In the genomic region with DNA sequence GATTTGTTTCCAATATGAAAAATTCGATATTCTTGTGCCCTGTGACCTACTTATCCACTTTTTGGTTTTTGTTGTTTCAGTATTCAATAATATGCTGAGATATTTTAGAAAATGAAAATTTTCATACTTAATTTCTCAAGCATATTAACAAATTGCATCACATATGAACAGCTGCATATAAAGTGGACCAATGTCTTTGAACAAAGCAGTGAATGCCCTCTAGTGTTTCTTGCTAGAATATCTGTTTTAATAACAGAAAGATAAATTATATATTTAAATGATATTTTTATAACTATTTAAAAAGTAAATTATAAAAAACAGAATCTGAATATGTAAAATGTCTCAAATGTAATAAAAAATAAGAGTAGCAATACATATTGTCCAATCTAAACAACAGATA, we compare ENCODE assay signal across 13 cellular contexts. TPM values are rescaled to one million over a fixed set of nuclear protein-coding genes. Genes with fewer than 3 reads are reported as not detected.
DNase-seq lines count a peak whose midpoint lies in the region; ATAC-seq and TF ChIP-seq lines count a peak whose summit lies in the region.
"Had no signal": no experiment of that assay in that cellular context is flagged by ENCODE, and none has a peak within 500 bp of the region (broad histone marks: within the 10 kb centered on the region; RNA-seq: fewer than 3 reads in every experiment).

No MANE protein-coding gene starts in this region.

- H3K79me2 ChIP-seq in MM.1S (ENCODE audit: low read length): no peaks in the 10 kb centered on the region

- H3K9me2 ChIP-seq in MM.1S (replicated peaks; ENCODE audit: insufficient read depth, low read length): no peaks in the 10 kb centered on the region

- no peak overlapping the region for H3K4me2 ChIP-seq in MM.1S (ENCODE audit: low read depth, low read length)
- H3K4me2 ChIP-seq: BLaER1 treated with 17β-estradiol and CSF1 and Interleukin-3, amounts not matched to agents 10 nM and 100 nM had no signal

- no peak overlapping the region for H2AFZ ChIP-seq in MM.1S (ENCODE audit: low read length)

- DNase-seq in NCI-H1105 treated with DMSO at 0.1 percent for 48 hours (lab: John Stamatoyannopoulos, UW): peak; percentile 7
- DNase-seq in NCI-H1105 (lab: John Stamatoyannopoulos, UW): no peak
- DNase-seq in MM.1S: no peak
- DNase-seq in brain microvascular endothelial cell: no peak
- peak; percentile 20 for DNase-seq in myocyte (ENCODE audit: low read depth)
- DNase-seq in amygdala (lab: John Stamatoyannopoulos, UW): no peak
- no peak for DNase-seq in esophagus muscularis mucosa (ENCODE audit: extremely low spot score)
- DNase-seq: heart right ventricle, NCI-H526 treated with DMSO at 0.1 percent for 48 hours, small intestine, T-helper 2 cell had no signal

- no peak overlapping the region for H3K9ac ChIP-seq in MM.1S (ENCODE audit: low read length)
- H3K9ac ChIP-seq: BLaER1 treated with 17β-estradiol and CSF1 and Interleukin-3, amounts not matched to agents 10 nM and 100 nM had no signal

- no peaks in the 10 kb centered on the region for H4K20me1 ChIP-seq in MM.1S (ENCODE audit: insufficient read depth, low read length)
- H4K20me1 ChIP-seq: BLaER1 treated with 17β-estradiol and CSF1 and Interleukin-3, amounts not matched to agents 10 nM and 100 nM had no signal

- TF ChIP-seq CTCF in MM.1S (IDR thresholded peaks at IDR 0.05; ENCODE audit: low read length) (peak; percentile 6; the same call in 1 of the 2 replicates), brain microvascular endothelial cell (IDR thresholded peaks at IDR 0.05; ENCODE audit: low read depth, low read length, missing control alignments) (peak; percentile 23), esophagus muscularis mucosa (IDR thresholded peaks at IDR 0.05) (no peak)

- ATAC-seq in HG03354 (IDR thresholded peaks at IDR 0.05; ENCODE audit: poor library complexity, severe bottlenecking, unreplicated experiment): no peak
- ATAC-seq: heart right ventricle had no signal

- in situ Hi-C loops in brain microvascular endothelial cell (cut with HindIII; ENCODE audit: low pct_ligation_motif_present, low sequenced_read_pairs): loop anchor here (25.0 kb wide), 1 partner anchor 136 kb away; the partner anchor contains the start of gene SLC25A31

- TF ChIP-seq POLR2A in esophagus muscularis mucosa (IDR thresholded peaks at IDR 0.05; ENCODE audit: low read depth): no peak

- no peak overlapping the region for H3K27ac ChIP-seq in MM.1S (ENCODE audit: low read length)
- H3K27ac ChIP-seq in brain microvascular endothelial cell: no peak overlapping the region
- H3K27ac ChIP-seq in esophagus muscularis mucosa (replicated peaks in 1 of 4): no peak overlapping the region
- H3K27ac ChIP-seq: BLaER1 treated with 17β-estradiol and CSF1 and Interleukin-3, amounts not matched to agents 10 nM and 100 nM; heart right ventricle had no signal

- intact Hi-C loops in esophagus muscularis mucosa (cut with DNase I): no loop called here

- H3K4me3 ChIP-seq in MM.1S (ENCODE audit: low read length): no peak overlapping the region
- no peak overlapping the region for H3K4me3 ChIP-seq in brain microvascular endothelial cell (ENCODE audit: low read depth, low read length)
- H3K4me3 ChIP-seq in esophagus muscularis mucosa: no peak overlapping the region
- H3K4me3 ChIP-seq: BLaER1 treated with 17β-estradiol and CSF1 and Interleukin-3, amounts not matched to agents 10 nM and 100 nM; heart right ventricle had no signal

- H3K4me1 ChIP-seq in MM.1S (ENCODE audit: low read length) (no peaks in the 10 kb centered on the region), esophagus muscularis mucosa (no peaks in the 10 kb centered on the region)
- H3K4me1 ChIP-seq: BLaER1 treated with 17β-estradiol and CSF1 and Interleukin-3, amounts not matched to agents 10 nM and 100 nM; heart right ventricle had no signal

- no peaks in the 10 kb centered on the region for H3F3A ChIP-seq in MM.1S (ENCODE audit: insufficient read depth, low read length)

- 93% methylated on average over 1 of the region's 1 CpG for WGBS in esophagus muscularis mucosa

- H3K9me3 ChIP-seq in MM.1S (replicated peaks; ENCODE audit: insufficient read depth, low read length): no peaks in the 10 kb centered on the region
- no peaks in the 10 kb centered on the region for H3K9me3 ChIP-seq in esophagus muscularis mucosa
- H3K9me3 ChIP-seq: BLaER1 treated with 17β-estradiol and CSF1 and Interleukin-3, amounts not matched to agents 10 nM and 100 nM; heart right ventricle had no signal

- H3K27me3 ChIP-seq in MM.1S (replicated peaks; ENCODE audit: insufficient read depth, low read length) (no peaks in the 10 kb centered on the region), brain microvascular endothelial cell (replicated peaks) (no peaks in the 10 kb centered on the region), esophagus muscularis mucosa (peaks cover 0 to 5% (median 0%) of the 10 kb centered on the region in 4 donors)
- H3K27me3 ChIP-seq: BLaER1 treated with 17β-estradiol and CSF1 and Interleukin-3, amounts not matched to agents 10 nM and 100 nM had no signal

- H3K36me3 ChIP-seq in MM.1S (replicated peaks; ENCODE audit: insufficient read depth, low read length) (no peaks in the 10 kb centered on the region), brain microvascular endothelial cell (replicated peaks) (no peaks in the 10 kb centered on the region), esophagus muscularis mucosa (no peaks in the 10 kb centered on the region)
- H3K36me3 ChIP-seq: BLaER1 treated with 17β-estradiol and CSF1 and Interleukin-3, amounts not matched to agents 10 nM and 100 nM; heart right ventricle had no signal

- no peak for TF ChIP-seq EP300 in esophagus muscularis mucosa (IDR thresholded peaks at IDR 0.05)

RNA-seq across cellular contexts. Expression of gene INTU, which starts 31.7 kb away (rescaled TPM):
- total RNA-seq in myocyte: 8.8 and 12.7 TPM in 2 replicates
- polyA plus RNA-seq in myocyte (2012): 2.7 TPM
- 1 to 10 TPM; 5.9 to 8.7 (median 7.1) TPM for total RNA-seq in esophagus muscularis mucosa

Comparison
In these comparisons a context has a peak if more than half of its experiments do, and no peak if none do; other contexts are left out.
1. DNase-seq: peak in NCI-H1105 treated with DMSO at 0.1 percent for 48 hours (single experiment) and myocyte (single experiment); none in NCI-H1105 (single experiment), MM.1S (single experiment), brain microvascular endothelial cell (single experiment), amygdala (0 of 56) and esophagus muscularis mucosa (single experiment).
2. CTCF ChIP-seq: peak in MM.1S (single experiment) and brain microvascular endothelial cell (single experiment); none in esophagus muscularis mucosa (0 of 3).